In genomic region chr3:156404217-156404616, GRCh38 we compare ENCODE assay signal across 17 cellular contexts.
"Had no signal": no experiment of that assay in that cellular context is flagged by ENCODE, and none has a peak within 500 bp of the region (broad histone marks: within the 10 kb centered on the region; RNA-seq: fewer than 3 reads in every experiment).

No MANE protein-coding gene starts in this region.

- H3K27me3 ChIP-seq: colonic mucosa, gastroesophageal sphincter, tibial artery, upper lobe of left lung, uterus had no signal

- H3K4me3 ChIP-seq: colonic mucosa, gastroesophageal sphincter, lung, mucosa of descending colon, tibial artery, upper lobe of left lung, uterus had no signal

- H3K36me3 ChIP-seq: colonic mucosa, gastroesophageal sphincter, upper lobe of left lung, uterus had no signal

- H3K9me3 ChIP-seq: colonic mucosa, gastroesophageal sphincter, mucosa of descending colon, tibial artery, upper lobe of left lung, uterus had no signal

- DNase-seq: colonic mucosa; dermis blood vessel endothelial cell; effector CD8-positive, alpha-beta T cell; left colon; left ventricle myocardium superior; mesendoderm; mucosa of descending colon; natural killer cell; right cardiac atrium; small intestine; stimulated activated CD4-positive, alpha-beta T cell treated with anti-CD3 and anti-CD28 coated beads, Interleukin-2, amount 100 ng/mL, for 48 hours; stimulated activated naive CD4-positive, alpha-beta T cell treated with Interleukin-2 at 50 U/mL for 16 hours; tibial artery; upper lobe of left lung; uterus had no signal

- H3K27ac ChIP-seq: colonic mucosa, gastroesophageal sphincter, tibial artery, upper lobe of left lung, uterus had no signal
